8 cellular contexts compared by ENCODE assay signal in genomic region chr19:11374449-11375142, GRCh38. TPM values are rescaled to one million over a fixed set of nuclear protein-coding genes. Genes with fewer than 3 reads are reported as not detected.
DNase-seq lines count a peak whose midpoint lies in the region; ATAC-seq and TF ChIP-seq lines count a peak whose summit lies in the region.

A gene with protein sequence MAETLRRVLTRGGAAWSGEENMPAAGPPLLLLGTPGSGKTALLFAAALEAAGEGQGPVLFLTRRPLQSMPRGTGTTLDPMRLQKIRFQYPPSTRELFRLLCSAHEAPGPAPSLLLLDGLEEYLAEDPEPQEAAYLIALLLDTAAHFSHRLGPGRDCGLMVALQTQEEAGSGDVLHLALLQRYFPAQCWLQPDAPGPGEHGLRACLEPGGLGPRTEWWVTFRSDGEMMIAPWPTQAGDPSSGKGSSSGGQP (plus strand): TSS chr19:11374666. CDS start chr19:11374681, 15 bp downstream.

- H3K27ac ChIP-seq in PC-3 (ENCODE audit: low read length) (peak within 1 kb of the TSS; percentile 79), esophagus squamous epithelium (peak within 1 kb of the TSS; percentile 95 to 99 (median 96)), muscle layer of colon (ENCODE audit: low read depth, low read length) (peak within 1 kb of the TSS; percentile 93)

- no peaks in the 10 kb centered on the region for H4K20me1 ChIP-seq in PC-3 (ENCODE audit: low read length)

- no peaks in the 10 kb centered on the region for H3K9me3 Mint-ChIP-seq in activated T-cell treated with anti-CD3 and anti-CD28 coated beads, Interleukin-2, amount 50 U/mL, for 4 hours

- H3K4me2 ChIP-seq in PC-3 (ENCODE audit: low read length), result peak within 1 kb of the TSS; percentile 93

- H3K9ac ChIP-seq in PC-3 (ENCODE audit: low read length), result peak within 1 kb of the TSS; percentile 88
- H3K9ac ChIP-seq in muscle layer of colon (ENCODE audit: low read length), result peak within 1 kb of the TSS; percentile 35

- H3K36me3 ChIP-seq in PC-3 (ENCODE audit: low read depth, low read length) (no peaks in the 10 kb centered on the region), esophagus squamous epithelium (peaks cover 0 to 3% (median 0%) of the 10 kb centered on the region in 3 donors), muscle layer of colon (ENCODE audit: insufficient read depth, low read length) (no peaks in the 10 kb centered on the region)

- CTCF ChIA-PET in PC-3 (lab: Charles Lee), result interaction anchor here (0.5 to 1.9 kb wide), 9 partner anchors 10 to 1404 kb away, joined by 3 to 13 read pairs (median 5); partner anchors contain the start of genes EPOR and PRKCSH

- POLR2A ChIA-PET in PC-3 (lab: Charles Lee; ENCODE audit: unreplicated experiment), result interaction anchor here (0.5 to 1.9 kb wide), 8 partner anchors 28 to 232 kb away, joined by 3 to 34 read pairs (median 5); partner anchors contain the start of genes CCDC159, RAB3D, RGL3 and TMEM205

- peak in 2 of 4 donors; percentile 3 to 32 for TF ChIP-seq POLR2A in esophagus squamous epithelium (IDR thresholded peaks at IDR 0.05)

- WGBS in esophagus squamous epithelium, 2 donors, result 0% methylated on average over 12 to 16 of the region's 44 CpGs

- peaks cover 49% of the 10 kb centered on the region for H3K4me1 ChIP-seq in PC-3 (ENCODE audit: insufficient read depth, low read length)
- peaks cover 25 to 51% (median 40%) of the 10 kb centered on the region in 3 donors for H3K4me1 ChIP-seq in esophagus squamous epithelium
- H3K4me1 ChIP-seq in muscle layer of colon (ENCODE audit: insufficient read depth, low read length), result peaks cover 40% of the 10 kb centered on the region

- in situ Hi-C loops in KBM-7 (cut with MboI; ENCODE audit: low pct_unique_long_range_greater_than_20kb, low sequenced_read_pairs), result no loop called here

- H3K4me3 Mint-ChIP-seq in activated T-cell treated with anti-CD3 and anti-CD28 coated beads, Interleukin-2, amount 50 U/mL, for 4 hours, result no peak within 1 kb of the TSS

- H3F3A ChIP-seq in PC-3 (ENCODE audit: low read length, unreplicated experiment), result peaks cover 12% of the 10 kb centered on the region

- H3K27me3 Mint-ChIP-seq in activated T-cell treated with anti-CD3 and anti-CD28 coated beads, Interleukin-2, amount 50 U/mL, for 4 hours (ENCODE audit: low read depth), result no peaks in the 10 kb centered on the region

- H3K4me1 Mint-ChIP-seq in activated T-cell treated with anti-CD3 and anti-CD28 coated beads, Interleukin-2, amount 50 U/mL, for 4 hours (ENCODE audit: low read depth), result peaks cover 30% of the 10 kb centered on the region

- H3K27me3 ChIP-seq in PC-3 (ENCODE audit: low read length), result no peaks in the 10 kb centered on the region
- no peaks in the 10 kb centered on the region for H3K27me3 ChIP-seq in esophagus squamous epithelium
- no peaks in the 10 kb centered on the region for H3K27me3 ChIP-seq in muscle layer of colon (ENCODE audit: control insufficient read depth in 1 of 2, insufficient read depth in 2 of 2, low read length in 2 of 2)

- TF ChIP-seq CTCF in PC-3 (conservative IDR thresholded peaks at IDR 0.05; ENCODE audit: low read depth, low read length) (no peak), esophagus squamous epithelium (IDR thresholded peaks at IDR 0.05) (peak in 1 of 6 experiments; percentile 25)

- intact Hi-C loops in PC-3 (cut with micrococcal nuclease) (loop anchor here (1.0 kb wide), 2 partner anchors 28 to 35 kb away; partner anchors contain the start of genes CCDC159, RAB3D and TMEM205), esophagus squamous epithelium (cut with DNase I) (no loop called here)

- DNase-seq in DMS53 treated with DMSO at 0.1 percent for 48 hours (lab: John Stamatoyannopoulos, UW; ENCODE audit: unreplicated experiment) (peak; percentile 95), KBM-7 (peak; percentile 100), PC-3 (peak; percentile 100), esophagus squamous epithelium (lab: John Stamatoyannopoulos, UW) (peak; percentile 98)
- peak; percentile 93 for DNase-seq in activated T-cell treated with anti-CD3 and anti-CD28 coated beads, Interleukin-2, amount 50 U/mL, for 4 hours
- DNase-seq in stimulated activated CD8-positive, alpha-beta memory T cell treated with anti-CD3 and anti-CD28 coated beads, Interleukin-7, amount 100 ng/mL, for 1 hour (ENCODE audit: low read depth in 2 of 2), result peak; percentile 88 to 91

- H3K79me2 ChIP-seq in PC-3 (ENCODE audit: low read length), result peaks cover 20% of the 10 kb centered on the region

- H3K9me2 ChIP-seq in PC-3 (replicated peaks; ENCODE audit: low read length), result no peaks in the 10 kb centered on the region

- TSS peak; percentile 82 for BruUV-seq in PC-3 (replicated peaks; lab: Mats Ljungman, UMichigan)

- H3K36me3 Mint-ChIP-seq in activated T-cell treated with anti-CD3 and anti-CD28 coated beads, Interleukin-2, amount 50 U/mL, for 4 hours (ENCODE audit: insufficient read depth), result peaks cover 13% of the 10 kb centered on the region

- H2AFZ ChIP-seq in PC-3 (ENCODE audit: low read length), result peak within 1 kb of the TSS; percentile 78

- H3K4me3 ChIP-seq in PC-3 (ENCODE audit: low read length), result peak within 1 kb of the TSS; percentile 68
- peak within 1 kb of the TSS; percentile 56 to 86 (median 64) for H3K4me3 ChIP-seq in esophagus squamous epithelium
- peak within 1 kb of the TSS; percentile 43 to 67 for H3K4me3 ChIP-seq in muscle layer of colon (ENCODE audit: low read depth in 1 of 2, low read length in 2 of 2)

- ATAC-seq in GM21723 (IDR thresholded peaks at IDR 0.05; ENCODE audit: unreplicated experiment), result peak; percentile 84
- peak; percentile 85 for ATAC-seq in PC-3
- peak; percentile 93 to 95 for ATAC-seq in activated T-cell treated with anti-CD3 and anti-CD28 coated beads, Interleukin-2, amount 50 U/mL, for 4 hours

- H3K9me3 ChIP-seq in PC-3 (ENCODE audit: low read length) (no peaks in the 10 kb centered on the region), esophagus squamous epithelium (no peaks in the 10 kb centered on the region), muscle layer of colon (ENCODE audit: low read length) (no peaks in the 10 kb centered on the region)

RNA-seq across cellular contexts. Expression of the gene that starts here (rescaled TPM):
- 5.2 and 6.1 TPM in 2 replicates for total RNA-seq in PC-3 (2014; rRNA removed)
- total RNA-seq in activated T-cell treated with anti-CD3 and anti-CD28 coated beads, Interleukin-2, amount 50 U/mL, for 4 hours, result 1 to 10 TPM; 2.0 to 3.1 (median 2.1) TPM
- total RNA-seq in esophagus squamous epithelium, result 1 to 10 TPM; 1.0 to 2.9 (median 1.3) TPM

Comparison
In these comparisons a context has a peak if more than half of its experiments do, and no peak if none do; other contexts are left out.
1. Peak in every context shown above with its lines: DNase-seq, ATAC-seq, H3K4me3 ChIP-seq and H3K27ac ChIP-seq.